1 cellular context compared by ENCODE assay signal in genomic region chr20:17985388-17986018, GRCh38.
TF ChIP-seq lines count a peak whose summit lies in the region.

No MANE protein-coding gene starts in this region.

TF ChIP-seq in HepG2, 621 proteins besides CTCF, POLR2A, EP300 and RAD21 (continued from another document and continues in another):
- TF ChIP-seq ZNF256 (CRISPR knock-in tag; conservative IDR thresholded peaks at IDR 0.05) (no peak), GATAD2A (CRISPR knock-in tag; IDR thresholded peaks at IDR 0.05) (peak; percentile 100), ZNF280D (CRISPR knock-in tag; IDR thresholded peaks at IDR 0.05) (peak; percentile 86), ZNF282 (IDR thresholded peaks at IDR 0.05; ENCODE audit: partially characterized antibody) (no peak), MIER3 (CRISPR knock-in tag; IDR thresholded peaks at IDR 0.05; ENCODE audit: borderline replicate concordance) (peak; percentile 96; the same call in 1 of the 2 replicates), DPF2 (CRISPR knock-in tag; IDR thresholded peaks at IDR 0.05; ENCODE audit: borderline replicate concordance, low read depth) (peak; percentile 94), TEF (CRISPR knock-in tag; IDR thresholded peaks at IDR 0.05) (no peak), SAFB2 (CRISPR knock-in tag; IDR thresholded peaks at IDR 0.05; ENCODE audit: borderline replicate concordance, low read depth) (no peak; the same call in 1 of the 2 replicates), ZNF235 (CRISPR knock-in tag; IDR thresholded peaks at IDR 0.05; ENCODE audit: borderline replicate concordance) (no peak), HBP1 (CRISPR knock-in tag; IDR thresholded peaks at IDR 0.05; ENCODE audit: low read depth) (0 out of 2 replicates have a peak, but pooled peaks have one; percentile 47), ZNF790 (CRISPR knock-in tag; IDR thresholded peaks at IDR 0.05; ENCODE audit: borderline replicate concordance) (no peak; the same call in 1 of the 2 replicates), SIX1 (CRISPR knock-in tag; IDR thresholded peaks at IDR 0.05; ENCODE audit: borderline replicate concordance) (peak; percentile 82; the same call in 1 of the 2 replicates), ZNF34 (CRISPR knock-in tag; IDR thresholded peaks at IDR 0.05; ENCODE audit: borderline replicate concordance) (no peak), FOXP1 (IDR thresholded peaks at IDR 0.05) (peak; percentile 56; the same call in 1 of the 2 replicates), FOXP1 (CRISPR knock-in tag; IDR thresholded peaks at IDR 0.05) (peak; percentile 85), ZNF337 (CRISPR knock-in tag; IDR thresholded peaks at IDR 0.05; ENCODE audit: borderline replicate concordance, low read depth) (no peak), CCDC6 (CRISPR knock-in tag; IDR thresholded peaks at IDR 0.05) (no peak), ZSCAN21 (CRISPR knock-in tag; IDR thresholded peaks at IDR 0.05; ENCODE audit: borderline replicate concordance) (0 out of 2 replicates have a peak, but pooled peaks have one; percentile 54), ZIK1 (CRISPR knock-in tag; IDR thresholded peaks at IDR 0.05; ENCODE audit: borderline replicate concordance, low read depth) (no peak), DZIP1 (CRISPR knock-in tag; IDR thresholded peaks at IDR 0.05) (no peak), GATA4 (IDR thresholded peaks at IDR 0.05; ENCODE audit: borderline replicate concordance, low read depth) (no peak), CREB1 (IDR thresholded peaks at IDR 0.05) (peak; percentile 73), CREB1 (CRISPR knock-in tag; IDR thresholded peaks at IDR 0.05) (peak; percentile 73), MEF2D (CRISPR knock-in tag; IDR thresholded peaks at IDR 0.05) (peak; percentile 73; the same call in 1 of the 2 replicates), ZNF850 (CRISPR knock-in tag; conservative IDR thresholded peaks at IDR 0.05) (no peak), NR2F2 (IDR thresholded peaks at IDR 0.05; ENCODE audit: borderline replicate concordance, low read depth) (0 out of 2 replicates have a peak, but pooled peaks have one; percentile 66), ZNF160 (CRISPR knock-in tag; IDR thresholded peaks at IDR 0.05) (no peak), AHR (CRISPR knock-in tag; IDR thresholded peaks at IDR 0.05) (no peak; the same call in 1 of the 2 replicates), RCOR2 (CRISPR knock-in tag; IDR thresholded peaks at IDR 0.05) (peak; percentile 99), ZNF547 (CRISPR knock-in tag; IDR thresholded peaks at IDR 0.05) (no peak), YY1 (IDR thresholded peaks at IDR 0.05; ENCODE audit: insufficient read depth, insufficient replicate concordance, low read depth, low read length) (no peak), ZNF646 (CRISPR knock-in tag; IDR thresholded peaks at IDR 0.05) (peak; percentile 99), ZNF780A (CRISPR knock-in tag; IDR thresholded peaks at IDR 0.05) (no peak), NR1H2 (CRISPR knock-in tag; IDR thresholded peaks at IDR 0.05; ENCODE audit: borderline replicate concordance, low read depth) (no peak), E2F2 (CRISPR knock-in tag; IDR thresholded peaks at IDR 0.05; ENCODE audit: borderline replicate concordance) (no peak), RXRA (CRISPR knock-in tag; IDR thresholded peaks at IDR 0.05) (no peak; the same call in 1 of the 2 replicates), ATF6 (CRISPR knock-in tag; conservative IDR thresholded peaks at IDR 0.05) (0 out of 2 replicates have a peak, but pooled peaks have one; percentile 65), HNF4A (CRISPR knock-in tag; IDR thresholded peaks at IDR 0.05) (peak; percentile 99), SMAD3 (CRISPR knock-in tag; IDR thresholded peaks at IDR 0.05) (peak; percentile 97), ZNF652 (CRISPR knock-in tag; IDR thresholded peaks at IDR 0.05; ENCODE audit: borderline replicate concordance, low read depth) (peak; percentile 60; the same call in 1 of the 2 replicates), KDM3A (CRISPR knock-in tag; IDR thresholded peaks at IDR 0.05; ENCODE audit: low read depth) (peak; percentile 92; the same call in 1 of the 2 replicates), HMGXB4 (CRISPR knock-in tag; IDR thresholded peaks at IDR 0.05; ENCODE audit: borderline replicate concordance in 1 of 2, low read depth in 1 of 2) (peak in 1 of 2 experiments; percentile 50; a peak in 1 of 4 replicates), RARG (CRISPR knock-in tag; IDR thresholded peaks at IDR 0.05; ENCODE audit: low read depth) (no peak)
